ENCODE assay signal across 1 cellular context in the genomic region with DNA sequence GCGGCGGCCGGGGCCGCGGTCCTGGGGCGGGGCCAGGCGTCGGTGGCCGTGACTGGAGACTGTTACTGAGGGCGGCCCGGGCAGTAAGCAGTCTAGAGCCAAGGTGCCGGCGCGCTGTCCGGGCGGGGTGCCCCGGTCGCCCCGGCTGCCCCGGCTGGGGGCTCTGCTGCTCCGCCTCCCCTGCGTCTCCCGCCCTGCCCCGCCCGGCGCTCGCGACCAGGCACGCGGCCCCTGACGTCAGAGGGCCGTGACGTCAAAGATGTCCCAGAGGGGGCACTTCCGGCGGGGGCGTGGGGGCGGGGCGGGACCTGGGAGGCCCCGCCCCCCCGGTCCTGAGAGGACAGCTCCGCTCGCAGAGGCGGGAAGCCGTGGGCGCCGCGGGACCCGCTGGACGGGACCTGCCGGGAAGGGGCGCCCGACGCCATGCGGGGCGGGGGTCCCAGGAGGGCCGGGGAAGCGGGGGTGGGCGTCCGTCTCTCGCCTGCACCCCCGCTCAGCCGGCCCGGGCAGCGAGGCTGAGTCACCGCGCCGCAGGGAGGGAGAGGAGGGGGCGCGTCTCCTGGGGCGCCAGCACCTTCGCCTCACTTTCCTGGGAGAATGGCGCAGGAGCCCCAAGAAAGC.
TF ChIP-seq lines count a peak whose summit lies in the region.

No MANE protein-coding gene starts in this region.

TF ChIP-seq in HepG2, 621 proteins besides CTCF, POLR2A, EP300 and RAD21 (continued from another document and continues in another):
- TF ChIP-seq, protein P1, sequence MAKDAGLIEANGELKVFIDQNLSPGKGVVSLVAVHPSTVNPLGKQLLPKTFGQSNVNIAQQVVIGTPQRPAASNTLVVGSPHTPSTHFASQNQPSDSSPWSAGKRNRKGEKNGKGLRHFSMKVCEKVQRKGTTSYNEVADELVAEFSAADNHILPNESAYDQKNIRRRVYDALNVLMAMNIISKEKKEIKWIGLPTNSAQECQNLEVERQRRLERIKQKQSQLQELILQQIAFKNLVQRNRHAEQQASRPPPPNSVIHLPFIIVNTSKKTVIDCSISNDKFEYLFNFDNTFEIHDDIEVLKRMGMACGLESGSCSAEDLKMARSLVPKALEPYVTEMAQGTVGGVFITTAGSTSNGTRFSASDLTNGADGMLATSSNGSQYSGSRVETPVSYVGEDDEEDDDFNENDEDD (CRISPR knock-in tag; IDR thresholded peaks at IDR 0.05; ENCODE audit: borderline replicate concordance), result no peak
- TF ChIP-seq FOXO1 (CRISPR knock-in tag; IDR thresholded peaks at IDR 0.05) (peak; percentile 7; the same call in 1 of the 2 replicates), ZNF326 (CRISPR knock-in tag; IDR thresholded peaks at IDR 0.05; ENCODE audit: borderline replicate concordance) (no peak), DMAP1 (CRISPR knock-in tag; IDR thresholded peaks at IDR 0.05) (no peak), RBFOX2 (IDR thresholded peaks at IDR 0.05; ENCODE audit: low read depth, low read length) (0 out of 2 replicates have a peak, but pooled peaks have one; percentile 40), ZNF652 (CRISPR knock-in tag; IDR thresholded peaks at IDR 0.05; ENCODE audit: borderline replicate concordance, low read depth) (no peak), MYC (CRISPR knock-in tag; IDR thresholded peaks at IDR 0.05; ENCODE audit: borderline replicate concordance) (peak; percentile 47; the same call in 1 of the 2 replicates), MBNL3 (CRISPR knock-in tag; conservative IDR thresholded peaks at IDR 0.05) (no peak), ZNF572 (CRISPR knock-in tag; IDR thresholded peaks at IDR 0.05) (no peak), ZNF772 (CRISPR knock-in tag; IDR thresholded peaks at IDR 0.05) (no peak), HOXA3 (CRISPR knock-in tag; IDR thresholded peaks at IDR 0.05) (peak; percentile 93), ZSCAN25 (CRISPR knock-in tag; IDR thresholded peaks at IDR 0.05) (no peak), YEATS4 (CRISPR knock-in tag; IDR thresholded peaks at IDR 0.05; ENCODE audit: borderline replicate concordance) (peak; percentile 45), PAF1 (CRISPR knock-in tag; IDR thresholded peaks at IDR 0.05) (no peak), NFRKB (IDR thresholded peaks at IDR 0.05) (no peak), ZBTB21 (CRISPR knock-in tag; IDR thresholded peaks at IDR 0.05) (peak; percentile 96), ERF (CRISPR knock-in tag; IDR thresholded peaks at IDR 0.05) (no peak), PPARG (CRISPR knock-in tag; conservative IDR thresholded peaks at IDR 0.05) (no peak), FOXM1 (CRISPR knock-in tag; IDR thresholded peaks at IDR 0.05) (no peak), GFI1 (CRISPR knock-in tag; IDR thresholded peaks at IDR 0.05; ENCODE audit: borderline replicate concordance) (no peak), KDM6A (CRISPR knock-in tag; IDR thresholded peaks at IDR 0.05; ENCODE audit: low read depth) (no peak)
- TF ChIP-seq, protein P2, sequence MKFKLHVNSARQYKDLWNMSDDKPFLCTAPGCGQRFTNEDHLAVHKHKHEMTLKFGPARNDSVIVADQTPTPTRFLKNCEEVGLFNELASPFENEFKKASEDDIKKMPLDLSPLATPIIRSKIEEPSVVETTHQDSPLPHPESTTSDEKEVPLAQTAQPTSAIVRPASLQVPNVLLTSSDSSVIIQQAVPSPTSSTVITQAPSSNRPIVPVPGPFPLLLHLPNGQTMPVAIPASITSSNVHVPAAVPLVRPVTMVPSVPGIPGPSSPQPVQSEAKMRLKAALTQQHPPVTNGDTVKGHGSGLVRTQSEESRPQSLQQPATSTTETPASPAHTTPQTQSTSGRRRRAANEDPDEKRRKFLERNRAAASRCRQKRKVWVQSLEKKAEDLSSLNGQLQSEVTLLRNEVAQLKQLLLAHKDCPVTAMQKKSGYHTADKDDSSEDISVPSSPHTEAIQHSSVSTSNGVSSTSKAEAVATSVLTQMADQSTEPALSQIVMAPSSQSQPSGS (CRISPR knock-in tag; IDR thresholded peaks at IDR 0.05), result no peak
- TF ChIP-seq, protein P3, sequence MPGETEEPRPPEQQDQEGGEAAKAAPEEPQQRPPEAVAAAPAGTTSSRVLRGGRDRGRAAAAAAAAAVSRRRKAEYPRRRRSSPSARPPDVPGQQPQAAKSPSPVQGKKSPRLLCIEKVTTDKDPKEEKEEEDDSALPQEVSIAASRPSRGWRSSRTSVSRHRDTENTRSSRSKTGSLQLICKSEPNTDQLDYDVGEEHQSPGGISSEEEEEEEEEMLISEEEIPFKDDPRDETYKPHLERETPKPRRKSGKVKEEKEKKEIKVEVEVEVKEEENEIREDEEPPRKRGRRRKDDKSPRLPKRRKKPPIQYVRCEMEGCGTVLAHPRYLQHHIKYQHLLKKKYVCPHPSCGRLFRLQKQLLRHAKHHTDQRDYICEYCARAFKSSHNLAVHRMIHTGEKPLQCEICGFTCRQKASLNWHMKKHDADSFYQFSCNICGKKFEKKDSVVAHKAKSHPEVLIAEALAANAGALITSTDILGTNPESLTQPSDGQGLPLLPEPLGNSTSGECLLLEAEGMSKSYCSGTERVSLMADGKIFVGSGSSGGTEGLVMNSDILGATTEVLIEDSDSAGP (CRISPR knock-in tag; IDR thresholded peaks at IDR 0.05; ENCODE audit: borderline replicate concordance), result no peak
- TF ChIP-seq, protein P4, sequence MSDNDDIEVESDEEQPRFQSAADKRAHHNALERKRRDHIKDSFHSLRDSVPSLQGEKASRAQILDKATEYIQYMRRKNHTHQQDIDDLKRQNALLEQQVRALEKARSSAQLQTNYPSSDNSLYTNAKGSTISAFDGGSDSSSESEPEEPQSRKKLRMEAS (IDR thresholded peaks at IDR 0.05), result peak; percentile 66
- TF ChIP-seq, protein P5, sequence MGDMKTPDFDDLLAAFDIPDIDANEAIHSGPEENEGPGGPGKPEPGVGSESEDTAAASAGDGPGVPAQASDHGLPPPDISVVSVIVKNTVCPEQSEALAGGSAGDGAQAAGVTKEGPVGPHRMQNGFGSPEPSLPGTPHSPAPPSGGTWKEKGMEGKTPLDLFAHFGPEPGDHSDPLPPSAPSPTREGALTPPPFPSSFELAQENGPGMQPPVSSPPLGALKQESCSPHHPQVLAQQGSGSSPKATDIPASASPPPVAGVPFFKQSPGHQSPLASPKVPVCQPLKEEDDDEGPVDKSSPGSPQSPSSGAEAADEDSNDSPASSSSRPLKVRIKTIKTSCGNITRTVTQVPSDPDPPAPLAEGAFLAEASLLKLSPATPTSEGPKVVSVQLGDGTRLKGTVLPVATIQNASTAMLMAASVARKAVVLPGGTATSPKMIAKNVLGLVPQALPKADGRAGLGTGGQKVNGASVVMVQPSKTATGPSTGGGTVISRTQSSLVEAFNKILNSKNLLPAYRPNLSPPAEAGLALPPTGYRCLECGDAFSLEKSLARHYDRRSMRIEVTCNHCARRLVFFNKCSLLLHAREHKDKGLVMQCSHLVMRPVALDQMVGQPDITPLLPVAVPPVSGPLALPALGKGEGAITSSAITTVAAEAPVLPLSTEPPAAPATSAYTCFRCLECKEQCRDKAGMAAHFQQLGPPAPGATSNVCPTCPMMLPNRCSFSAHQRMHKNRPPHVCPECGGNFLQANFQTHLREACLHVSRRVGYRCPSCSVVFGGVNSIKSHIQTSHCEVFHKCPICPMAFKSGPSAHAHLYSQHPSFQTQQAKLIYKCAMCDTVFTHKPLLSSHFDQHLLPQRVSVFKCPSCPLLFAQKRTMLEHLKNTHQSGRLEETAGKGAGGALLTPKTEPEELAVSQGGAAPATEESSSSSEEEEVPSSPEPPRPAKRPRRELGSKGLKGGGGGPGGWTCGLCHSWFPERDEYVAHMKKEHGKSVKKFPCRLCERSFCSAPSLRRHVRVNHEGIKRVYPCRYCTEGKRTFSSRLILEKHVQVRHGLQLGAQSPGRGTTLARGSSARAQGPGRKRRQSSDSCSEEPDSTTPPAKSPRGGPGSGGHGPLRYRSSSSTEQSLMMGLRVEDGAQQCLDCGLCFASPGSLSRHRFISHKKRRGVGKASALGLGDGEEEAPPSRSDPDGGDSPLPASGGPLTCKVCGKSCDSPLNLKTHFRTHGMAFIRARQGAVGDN (CRISPR knock-in tag; IDR thresholded peaks at IDR 0.05), result peak; percentile 6
- TF ChIP-seq, protein P6, sequence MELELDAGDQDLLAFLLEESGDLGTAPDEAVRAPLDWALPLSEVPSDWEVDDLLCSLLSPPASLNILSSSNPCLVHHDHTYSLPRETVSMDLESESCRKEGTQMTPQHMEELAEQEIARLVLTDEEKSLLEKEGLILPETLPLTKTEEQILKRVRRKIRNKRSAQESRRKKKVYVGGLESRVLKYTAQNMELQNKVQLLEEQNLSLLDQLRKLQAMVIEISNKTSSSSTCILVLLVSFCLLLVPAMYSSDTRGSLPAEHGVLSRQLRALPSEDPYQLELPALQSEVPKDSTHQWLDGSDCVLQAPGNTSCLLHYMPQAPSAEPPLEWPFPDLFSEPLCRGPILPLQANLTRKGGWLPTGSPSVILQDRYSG (CRISPR knock-in tag; IDR thresholded peaks at IDR 0.05), result no peak
- TF ChIP-seq, protein P7, sequence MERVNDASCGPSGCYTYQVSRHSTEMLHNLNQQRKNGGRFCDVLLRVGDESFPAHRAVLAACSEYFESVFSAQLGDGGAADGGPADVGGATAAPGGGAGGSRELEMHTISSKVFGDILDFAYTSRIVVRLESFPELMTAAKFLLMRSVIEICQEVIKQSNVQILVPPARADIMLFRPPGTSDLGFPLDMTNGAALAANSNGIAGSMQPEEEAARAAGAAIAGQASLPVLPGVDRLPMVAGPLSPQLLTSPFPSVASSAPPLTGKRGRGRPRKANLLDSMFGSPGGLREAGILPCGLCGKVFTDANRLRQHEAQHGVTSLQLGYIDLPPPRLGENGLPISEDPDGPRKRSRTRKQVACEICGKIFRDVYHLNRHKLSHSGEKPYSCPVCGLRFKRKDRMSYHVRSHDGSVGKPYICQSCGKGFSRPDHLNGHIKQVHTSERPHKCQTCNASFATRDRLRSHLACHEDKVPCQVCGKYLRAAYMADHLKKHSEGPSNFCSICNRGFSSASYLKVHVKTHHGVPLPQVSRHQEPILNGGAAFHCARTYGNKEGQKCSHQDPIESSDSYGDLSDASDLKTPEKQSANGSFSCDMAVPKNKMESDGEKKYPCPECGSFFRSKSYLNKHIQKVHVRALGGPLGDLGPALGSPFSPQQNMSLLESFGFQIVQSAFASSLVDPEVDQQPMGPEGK (CRISPR knock-in tag; IDR thresholded peaks at IDR 0.05), result peak; percentile 33; the same call in 1 of the 2 replicates
- TF ChIP-seq, protein P8, sequence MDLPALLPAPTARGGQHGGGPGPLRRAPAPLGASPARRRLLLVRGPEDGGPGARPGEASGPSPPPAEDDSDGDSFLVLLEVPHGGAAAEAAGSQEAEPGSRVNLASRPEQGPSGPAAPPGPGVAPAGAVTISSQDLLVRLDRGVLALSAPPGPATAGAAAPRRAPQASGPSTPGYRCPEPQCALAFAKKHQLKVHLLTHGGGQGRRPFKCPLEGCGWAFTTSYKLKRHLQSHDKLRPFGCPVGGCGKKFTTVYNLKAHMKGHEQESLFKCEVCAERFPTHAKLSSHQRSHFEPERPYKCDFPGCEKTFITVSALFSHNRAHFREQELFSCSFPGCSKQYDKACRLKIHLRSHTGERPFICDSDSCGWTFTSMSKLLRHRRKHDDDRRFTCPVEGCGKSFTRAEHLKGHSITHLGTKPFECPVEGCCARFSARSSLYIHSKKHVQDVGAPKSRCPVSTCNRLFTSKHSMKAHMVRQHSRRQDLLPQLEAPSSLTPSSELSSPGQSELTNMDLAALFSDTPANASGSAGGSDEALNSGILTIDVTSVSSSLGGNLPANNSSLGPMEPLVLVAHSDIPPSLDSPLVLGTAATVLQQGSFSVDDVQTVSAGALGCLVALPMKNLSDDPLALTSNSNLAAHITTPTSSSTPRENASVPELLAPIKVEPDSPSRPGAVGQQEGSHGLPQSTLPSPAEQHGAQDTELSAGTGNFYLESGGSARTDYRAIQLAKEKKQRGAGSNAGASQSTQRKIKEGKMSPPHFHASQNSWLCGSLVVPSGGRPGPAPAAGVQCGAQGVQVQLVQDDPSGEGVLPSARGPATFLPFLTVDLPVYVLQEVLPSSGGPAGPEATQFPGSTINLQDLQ (CRISPR knock-in tag; IDR thresholded peaks at IDR 0.05), result no peak
- TF ChIP-seq, protein P9, sequence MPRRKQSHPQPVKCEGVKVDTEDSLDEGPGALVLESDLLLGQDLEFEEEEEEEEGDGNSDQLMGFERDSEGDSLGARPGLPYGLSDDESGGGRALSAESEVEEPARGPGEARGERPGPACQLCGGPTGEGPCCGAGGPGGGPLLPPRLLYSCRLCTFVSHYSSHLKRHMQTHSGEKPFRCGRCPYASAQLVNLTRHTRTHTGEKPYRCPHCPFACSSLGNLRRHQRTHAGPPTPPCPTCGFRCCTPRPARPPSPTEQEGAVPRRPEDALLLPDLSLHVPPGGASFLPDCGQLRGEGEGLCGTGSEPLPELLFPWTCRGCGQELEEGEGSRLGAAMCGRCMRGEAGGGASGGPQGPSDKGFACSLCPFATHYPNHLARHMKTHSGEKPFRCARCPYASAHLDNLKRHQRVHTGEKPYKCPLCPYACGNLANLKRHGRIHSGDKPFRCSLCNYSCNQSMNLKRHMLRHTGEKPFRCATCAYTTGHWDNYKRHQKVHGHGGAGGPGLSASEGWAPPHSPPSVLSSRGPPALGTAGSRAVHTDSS (CRISPR knock-in tag; conservative IDR thresholded peaks at IDR 0.05), result 0 out of 2 replicates have a peak, but pooled peaks have one; percentile 7
- TF ChIP-seq, protein P10, sequence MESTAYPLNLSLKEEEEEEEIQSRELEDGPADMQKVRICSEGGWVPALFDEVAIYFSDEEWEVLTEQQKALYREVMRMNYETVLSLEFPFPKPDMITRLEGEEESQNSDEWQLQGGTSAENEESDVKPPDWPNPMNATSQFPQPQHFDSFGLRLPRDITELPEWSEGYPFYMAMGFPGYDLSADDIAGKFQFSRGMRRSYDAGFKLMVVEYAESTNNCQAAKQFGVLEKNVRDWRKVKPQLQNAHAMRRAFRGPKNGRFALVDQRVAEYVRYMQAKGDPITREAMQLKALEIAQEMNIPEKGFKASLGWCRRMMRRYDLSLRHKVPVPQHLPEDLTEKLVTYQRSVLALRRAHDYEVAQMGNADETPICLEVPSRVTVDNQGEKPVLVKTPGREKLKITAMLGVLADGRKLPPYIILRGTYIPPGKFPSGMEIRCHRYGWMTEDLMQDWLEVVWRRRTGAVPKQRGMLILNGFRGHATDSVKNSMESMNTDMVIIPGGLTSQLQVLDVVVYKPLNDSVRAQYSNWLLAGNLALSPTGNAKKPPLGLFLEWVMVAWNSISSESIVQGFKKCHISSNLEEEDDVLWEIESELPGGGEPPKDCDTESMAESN (CRISPR knock-in tag; conservative IDR thresholded peaks at IDR 0.05), result peak; percentile 30; the same call in 1 of the 2 replicates
- TF ChIP-seq, protein P11, sequence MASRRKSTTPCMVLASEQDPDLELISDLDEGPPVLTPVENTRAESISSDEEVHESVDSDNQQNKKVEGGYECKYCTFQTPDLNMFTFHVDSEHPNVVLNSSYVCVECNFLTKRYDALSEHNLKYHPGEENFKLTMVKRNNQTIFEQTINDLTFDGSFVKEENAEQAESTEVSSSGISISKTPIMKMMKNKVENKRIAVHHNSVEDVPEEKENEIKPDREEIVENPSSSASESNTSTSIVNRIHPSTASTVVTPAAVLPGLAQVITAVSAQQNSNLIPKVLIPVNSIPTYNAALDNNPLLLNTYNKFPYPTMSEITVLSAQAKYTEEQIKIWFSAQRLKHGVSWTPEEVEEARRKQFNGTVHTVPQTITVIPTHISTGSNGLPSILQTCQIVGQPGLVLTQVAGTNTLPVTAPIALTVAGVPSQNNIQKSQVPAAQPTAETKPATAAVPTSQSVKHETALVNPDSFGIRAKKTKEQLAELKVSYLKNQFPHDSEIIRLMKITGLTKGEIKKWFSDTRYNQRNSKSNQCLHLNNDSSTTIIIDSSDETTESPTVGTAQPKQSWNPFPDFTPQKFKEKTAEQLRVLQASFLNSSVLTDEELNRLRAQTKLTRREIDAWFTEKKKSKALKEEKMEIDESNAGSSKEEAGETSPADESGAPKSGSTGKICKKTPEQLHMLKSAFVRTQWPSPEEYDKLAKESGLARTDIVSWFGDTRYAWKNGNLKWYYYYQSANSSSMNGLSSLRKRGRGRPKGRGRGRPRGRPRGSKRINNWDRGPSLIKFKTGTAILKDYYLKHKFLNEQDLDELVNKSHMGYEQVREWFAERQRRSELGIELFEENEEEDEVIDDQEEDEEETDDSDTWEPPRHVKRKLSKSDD (CRISPR knock-in tag; IDR thresholded peaks at IDR 0.05; ENCODE audit: low read depth), result peak; percentile 79; the same call in 1 of the 2 replicates
